ENCODE assay signal across 19 cellular contexts in the genomic region with DNA sequence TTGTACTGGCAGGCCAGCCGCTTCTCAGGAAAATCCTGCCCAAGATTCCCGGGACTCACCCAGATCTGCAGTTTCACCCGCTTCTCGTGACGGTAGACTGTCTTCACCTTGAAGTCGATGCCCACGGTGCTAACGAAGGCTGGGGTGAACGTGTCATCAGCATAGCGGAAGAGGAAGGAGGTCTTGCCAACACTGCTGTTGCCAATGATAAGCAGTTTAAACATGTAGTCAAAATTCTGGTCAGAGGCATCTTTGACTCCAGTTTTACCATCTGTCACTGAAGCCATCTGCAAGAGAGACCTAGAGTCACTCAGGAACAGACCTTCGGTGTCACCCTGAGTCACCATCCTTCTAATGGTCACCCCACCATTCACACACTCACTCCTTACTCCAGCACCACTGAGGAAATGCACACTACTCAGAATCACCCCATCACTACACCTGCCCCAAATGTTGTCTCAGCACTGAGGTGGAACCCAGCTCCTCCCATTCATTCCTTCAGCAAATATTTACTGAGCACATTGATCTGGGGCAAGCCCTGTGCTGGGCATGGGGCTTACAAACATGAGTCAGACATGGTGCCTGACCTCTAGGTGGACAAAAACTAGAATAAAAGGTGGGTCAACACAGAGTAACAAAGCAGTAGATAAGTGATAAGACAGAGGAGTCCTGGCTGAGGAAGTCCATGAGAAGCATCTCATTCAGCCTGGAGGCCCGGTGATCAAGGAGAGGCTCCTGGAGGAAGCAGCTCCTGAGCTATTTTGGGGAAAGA. TPM values are rescaled to one million over a fixed set of nuclear protein-coding genes. Genes with fewer than 3 reads are reported as not detected.
A peak's percentile ranks its signal among the peaks of the same experiment; 100 is the strongest.
DNase-seq lines count a peak whose midpoint lies in the region; ATAC-seq, FAIRE-seq and TF ChIP-seq lines count a peak whose summit lies in the region.
"Had no signal": no experiment of that assay in that cellular context is flagged by ENCODE, and none has a peak within 500 bp of the region (broad histone marks: within the 10 kb centered on the region; RNA-seq: fewer than 3 reads in every experiment).

No MANE protein-coding gene starts in this region.

- H3K9me3 ChIP-seq in A549 (no peaks in the 10 kb centered on the region), PC-9 (ENCODE audit: insufficient read depth, low read depth) (no peaks in the 10 kb centered on the region; the same call in 1 of the 2 replicates)
- H3K9me3 ChIP-seq: HAP-1 had no signal

- no peak for FAIRE-seq in A549 (lab: Jason Lieb, UNC)
- FAIRE-seq: GM18507 had no signal

- H3K4me3 Mint-ChIP-seq in HFFc6, result no peak overlapping the region
- H3K4me3 Mint-ChIP-seq: activated naive CD4-positive, alpha-beta T cell treated with anti-CD3 and anti-CD28 coated beads, Interleukin-2, amount 10 ng/mL, durations not matched to agents 7 days and 5 days; naive thymus-derived CD4-positive, alpha-beta T cell had no signal

- no peak for TF ChIP-seq RAD21 in A549 (conservative IDR thresholded peaks at IDR 0.05 in 1 of 2, IDR thresholded peaks at IDR 0.05 in 1 of 2)

- H3F3A ChIP-seq in PC-9 (ENCODE audit: insufficient read depth, low read depth), result peaks cover 26% of the 10 kb centered on the region

- H3K4me1 Mint-ChIP-seq in HFFc6 (ENCODE audit: low read depth), result peaks cover 64% of the 10 kb centered on the region
- H3K4me1 Mint-ChIP-seq: activated naive CD4-positive, alpha-beta T cell treated with anti-CD3 and anti-CD28 coated beads, Interleukin-2, amount 10 ng/mL, durations not matched to agents 7 days and 5 days; naive thymus-derived CD4-positive, alpha-beta T cell had no signal

- BruUV-seq in PC-9 (replicated peaks; lab: Mats Ljungman, UMichigan), result no TSS peak

- peak overlapping the region in 1 of 2 experiments; percentile 66; a peak in 2 of 6 replicates for H3K27ac ChIP-seq in A549
- H3K27ac ChIP-seq in PC-9, result no peak overlapping the region

- no peaks in the 10 kb centered on the region for H3K9me3 Mint-ChIP-seq in HFFc6
- H3K9me3 Mint-ChIP-seq: activated naive CD4-positive, alpha-beta T cell treated with anti-CD3 and anti-CD28 coated beads, Interleukin-2, amount 10 ng/mL, durations not matched to agents 7 days and 5 days; naive thymus-derived CD4-positive, alpha-beta T cell had no signal

- H3K36me3 Mint-ChIP-seq in HFFc6 (ENCODE audit: low read depth), result peaks cover 36% of the 10 kb centered on the region
- H3K36me3 Mint-ChIP-seq: activated naive CD4-positive, alpha-beta T cell treated with anti-CD3 and anti-CD28 coated beads, Interleukin-2, amount 10 ng/mL, durations not matched to agents 7 days and 5 days; naive thymus-derived CD4-positive, alpha-beta T cell had no signal

- H3K4me2 ChIP-seq in A549, result peak overlapping the region; percentile 38
- peak overlapping the region; percentile 21; the same call in 1 of the 2 replicates for H3K4me2 ChIP-seq in PC-9

- no peak for TF ChIP-seq EP300 in A549 (IDR thresholded peaks at IDR 0.05)

- DNase-seq in A549 (ENCODE audit: low read depth in 1 of 2, low spot score in 1 of 2) (peak in 1 of 2 experiments; percentile 69), HFFc6 (no peak), PC-9 (peak in 1 of 2 experiments; percentile 68), kidney tubule cell (ENCODE audit: low spot score) (peak; percentile 37), Right ventricle myocardium inferior (ENCODE audit: missing footprints) (no peak), occipital lobe (lab: John Stamatoyannopoulos, UW) (no peak)
- DNase-seq: activated naive CD4-positive, alpha-beta T cell treated with anti-CD3 and anti-CD28 coated beads, Interleukin-2, amount 10 ng/mL, durations not matched to agents 7 days and 5 days; anterior cingulate cortex; dermis blood vessel endothelial cell; mesenchymal stem cell; naive thymus-derived CD4-positive, alpha-beta T cell; NCI-H1092; NCI-H524; T1000 had no signal

- H3K27me3 ChIP-seq in PC-9 (ENCODE audit: insufficient read depth, low read depth), result no peaks in the 10 kb centered on the region

- intact Hi-C loops in PC-9 (cut with micrococcal nuclease; ENCODE audit: unreplicated experiment), result no loop called here
- intact Hi-C loops in Right ventricle myocardium inferior (cut with DNase I), result no loop called here

- POLR2A ChIA-PET in A549 (lab: Yijun Ruan, JAX), result interaction anchor here (0.8 kb wide), 1 partner anchor 79 kb away, joined by 3 read pairs; no protein-coding TSS in a partner anchor
- POLR2A ChIA-PET in PC-9 (lab: Charles Lee; ENCODE audit: unreplicated experiment), result no interaction called here

- CTCF ChIA-PET in A549 (lab: Yijun Ruan, JAX) (interaction anchor here (1.2 to 1.4 kb wide), 2 partner anchors 10 to 81 kb away, joined by 3 to 4 read pairs; no protein-coding TSS in a partner anchor), PC-9 (lab: Charles Lee) (interaction anchor here (0.8 kb wide), 1 partner anchor 681 kb away, joined by 3 read pairs; no protein-coding TSS in a partner anchor)

- H3K36me3 ChIP-seq in PC-9 (ENCODE audit: low read depth), result no peaks in the 10 kb centered on the region

- no peak for TF ChIP-seq POLR2A in A549 (IDR thresholded peaks at IDR 0.05; ENCODE audit: low read length)

- no peaks in the 10 kb centered on the region for H3K27me3 Mint-ChIP-seq in HFFc6 (ENCODE audit: insufficient read depth)

- TF ChIP-seq CTCF in A549 (IDR thresholded peaks at IDR 0.05) (no peak), HFFc6 (IDR thresholded peaks at IDR 0.05) (no peak), PC-9 (conservative IDR thresholded peaks at IDR 0.05) (no peak)

- H3K4me3 ChIP-seq in A549 (no peak overlapping the region), PC-9 (no peak overlapping the region)
- H3K4me3 ChIP-seq: HAP-1 had no signal

- ATAC-seq in A549 (peak; percentile 69 to 89), Right ventricle myocardium inferior (no peak), GM21367 (IDR thresholded peaks at IDR 0.05; ENCODE audit: unreplicated experiment) (no peak), HG03520 (IDR thresholded peaks at IDR 0.05; ENCODE audit: unreplicated experiment) (no peak)
- ATAC-seq: naive thymus-derived CD4-positive, alpha-beta T cell had no signal

- no peaks in the 10 kb centered on the region for H3K9me2 ChIP-seq in PC-9 (ENCODE audit: insufficient read depth)

- WGBS in A549 (ENCODE audit: missing lambda C conversion rate), result 67% methylated on average over 12 of the region's 12 CpGs

- H3K79me2 ChIP-seq in PC-9 (ENCODE audit: low read depth), result no peaks in the 10 kb centered on the region

- peak overlapping the region; percentile 30 for H3K27ac Mint-ChIP-seq in HFFc6
- H3K27ac Mint-ChIP-seq: activated naive CD4-positive, alpha-beta T cell treated with anti-CD3 and anti-CD28 coated beads, Interleukin-2, amount 10 ng/mL, durations not matched to agents 7 days and 5 days; naive thymus-derived CD4-positive, alpha-beta T cell had no signal

- H3K4me1 ChIP-seq in A549 (peaks cover 37% of the 10 kb centered on the region), PC-9 (replicated peaks; ENCODE audit: insufficient read depth) (peaks cover 37% of the 10 kb centered on the region)
- H3K4me1 ChIP-seq: HAP-1 had no signal

- H4K20me1 ChIP-seq in PC-9 (ENCODE audit: insufficient read depth), result no peaks in the 10 kb centered on the region

- H2AFZ ChIP-seq in PC-9, result no peak overlapping the region

TF ChIP-seq in A549, 52 proteins besides CTCF, POLR2A, EP300 and RAD21:
- TF ChIP-seq GATA3 (IDR thresholded peaks at IDR 0.05; ENCODE audit: borderline replicate concordance), result peak; percentile 67; the same call in 1 of the 2 replicates
- no peak for TF ChIP-seq ZC3H11A (IDR thresholded peaks at IDR 0.05)

RNA-seq across cellular contexts. Expression of a gene that starts 13.5 kb away (rescaled TPM):
- polyA plus RNA-seq in A549 (2011; rRNA removed), result 6.9 and 7.9 TPM in 2 replicates
- polyA plus RNA-seq in A549 (2012; cell fraction: cytosol; rRNA removed), result 1.6 and 2.2 TPM in 2 replicates
- 1.2 and 1.9 TPM in 2 replicates for polyA plus RNA-seq in A549 (2012; cell fraction: nucleus; rRNA removed)
- polyA plus RNA-seq in A549 (2017; fragmentation: RNase III; extraction: RNeasy Plus Mini Kit Qiagen cat#74134 plus additional on column Dnase treatment), result 10.9 to 15.1 TPM (median 13.6 TPM) in 3 replicates
- polyA minus RNA-seq in A549 (2011; rRNA and poly(A)+ RNA removed), result 12.5 and 13.5 TPM in 2 replicates
- 100 to 1,000 TPM; 138 to 174 (median 157) TPM for total RNA-seq in HFFc6 (2021; fragmentation: NEBNext Ultra II Directional; extraction: Animal tissue kit (Norgen Biotek cat#: 25700))
- total RNA-seq in PC-9 (2021), result 2.4 and 2.6 TPM in 2 replicates
- total RNA-seq in Right ventricle myocardium inferior, result not detected
- total RNA-seq in occipital lobe, result 8.4 TPM
- total RNA-seq: cardiac septum had no signal
- polyA plus RNA-seq: naive thymus-derived CD4-positive, alpha-beta T cell had no signal

RNA-seq across cellular contexts. Expression of a gene that starts 56.6 kb away (rescaled TPM):
- polyA plus RNA-seq in A549 (2011; rRNA removed), result 12.0 TPM in 2 replicates
- polyA plus RNA-seq in A549 (2012; cell fraction: cytosol; rRNA removed), result 16.3 and 19.5 TPM in 2 replicates
- 20.5 and 24.6 TPM in 2 replicates for polyA plus RNA-seq in A549 (2012; cell fraction: nucleus; rRNA removed)
- polyA plus RNA-seq in A549 (2017; fragmentation: RNase III; extraction: RNeasy Plus Mini Kit Qiagen cat#74134 plus additional on column Dnase treatment), result 9.6 to 11.8 TPM (median 10.9 TPM) in 3 replicates
- 7.6 and 10.1 TPM in 2 replicates for polyA minus RNA-seq in A549 (2011; rRNA and poly(A)+ RNA removed)
- total RNA-seq in HFFc6 (2021; fragmentation: NEBNext Ultra II Directional; extraction: Animal tissue kit (Norgen Biotek cat#: 25700)), result 10 to 100 TPM; 12.5 to 16.0 (median 14.3) TPM
- 9.5 and 11.7 TPM in 2 replicates for total RNA-seq in PC-9 (2021)
- 3.1 TPM for total RNA-seq in Right ventricle myocardium inferior
- 10.5 TPM for total RNA-seq in occipital lobe

Comparison
In these comparisons a context has a peak if more than half of its experiments do, and no peak if none do; other contexts are left out.
1. ATAC-seq: peak in A549 (2 of 2); none in Right ventricle myocardium inferior (single experiment), GM21367 (single experiment) and HG03520 (single experiment).
2. RNA of a gene that starts 13.5 kb away (total RNA-seq): 138 to 174 TPM in HFFc6; 8.4 TPM in occipital lobe (single experiment), 2.4 to 2.6 TPM in PC-9 and not detected in Right ventricle myocardium inferior (single experiment); every median in the first group is over 10 times any median in the second.